In the genomic region with DNA sequence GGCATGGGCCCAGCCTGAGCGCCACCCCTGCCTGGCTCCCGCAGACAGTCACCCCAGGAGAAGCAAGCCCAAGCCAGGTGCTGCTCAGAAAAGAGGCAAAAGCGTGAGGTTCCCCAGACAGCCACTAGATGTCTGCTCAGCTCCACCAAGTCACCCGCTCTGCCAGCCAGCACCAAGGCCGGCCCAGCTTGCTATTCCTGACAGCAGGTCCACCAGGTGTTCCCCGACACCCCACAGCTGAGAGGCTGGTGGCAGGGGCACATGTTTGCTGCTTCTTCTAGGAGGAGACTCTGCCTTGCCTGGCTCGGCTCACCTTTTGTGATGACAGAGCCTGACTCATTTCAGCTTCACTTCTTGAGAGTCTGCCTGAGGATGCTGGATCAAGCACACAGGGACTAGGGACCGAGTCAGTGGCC, we compare ENCODE assay signal across 8 cellular contexts.
A peak's percentile ranks its signal among the peaks of the same experiment; 100 is the strongest.
DNase-seq lines count a peak whose midpoint lies in the region; ATAC-seq and TF ChIP-seq lines count a peak whose summit lies in the region.

No MANE protein-coding gene starts in this region.

- H3K4me3 ChIP-seq in ovary, result no peak overlapping the region

- no peaks in the 10 kb centered on the region for H3K9me3 ChIP-seq in ovary

- intact Hi-C loops in ovary (cut with DNase I), result loop anchor here in 2 of 4 donors (5.0 to 10.0 kb wide), 2 partner anchors 414 to 442 kb away; no protein-coding TSS in a partner anchor

- H3K36me3 ChIP-seq in ovary, result no peaks in the 10 kb centered on the region

- H3K27ac ChIP-seq in ovary, result no peak overlapping the region

- H3K4me1 ChIP-seq in ovary (ENCODE audit: insufficient read depth), result no peaks in the 10 kb centered on the region

- H3K27me3 ChIP-seq in ovary, result no peaks in the 10 kb centered on the region

- DNase-seq in CMK (ENCODE audit: low read depth) (peak; percentile 5), NCI-H345 (lab: John Stamatoyannopoulos, UW) (peak; percentile 84), glomerular endothelial cell (ENCODE audit: extremely low read depth, low read depth, low spot score) (peak; percentile 34), ovary (peak; percentile 33 to 63 (median 46)), activated gamma-delta T cell (lab: John Stamatoyannopoulos, UW) (no peak)
- peak; percentile 57 for DNase-seq in activated CD8-positive, alpha-beta memory T cell treated with anti-CD3 and anti-CD28 coated beads, Interleukin-2, amount 50 U/mL, for 48 hours

- peak; percentile 15 to 46 (median 34) for TF ChIP-seq CTCF in ovary (IDR thresholded peaks at IDR 0.05)

- no peak for TF ChIP-seq POLR2A in ovary (IDR thresholded peaks at IDR 0.05)

- ATAC-seq in GM19023 (IDR thresholded peaks at IDR 0.05; ENCODE audit: unreplicated experiment), result peak; percentile 84
- ATAC-seq in HG03159 (IDR thresholded peaks at IDR 0.05; ENCODE audit: unreplicated experiment), result peak; percentile 84

- TF ChIP-seq EP300 in ovary (IDR thresholded peaks at IDR 0.05), result no peak

- 16 to 43% (median 25%) methylated on average over 8 of the region's 8 CpGs for WGBS in ovary, 3 donors
